ENCODE assay signal across 17 cellular contexts in the genomic region with DNA sequence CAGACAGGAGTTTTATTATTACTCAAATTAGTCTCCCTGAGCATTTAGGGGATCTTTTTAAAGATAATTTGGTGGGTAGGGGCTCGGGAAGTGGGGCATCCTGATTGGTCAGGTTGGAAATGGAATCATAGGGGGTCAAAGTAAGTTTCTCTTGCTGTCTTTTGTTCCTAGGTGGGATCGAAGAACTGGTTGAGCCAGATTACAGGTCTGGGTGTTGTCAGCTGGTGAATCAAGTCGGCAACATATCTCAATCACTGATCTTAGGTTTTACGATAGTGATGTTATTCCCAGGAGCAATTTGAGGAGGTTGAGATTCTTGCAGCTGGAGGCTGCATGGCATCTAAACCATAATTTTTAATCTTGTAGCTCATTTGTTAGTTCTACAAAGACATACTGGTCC.
A peak's percentile ranks its signal among the peaks of the same experiment; 100 is the strongest.
DNase-seq lines count a peak whose midpoint lies in the region; TF ChIP-seq lines count a peak whose summit lies in the region.
"Had no signal": no experiment of that assay in that cellular context is flagged by ENCODE, and none has a peak within 500 bp of the region (broad histone marks: within the 10 kb centered on the region; RNA-seq: fewer than 3 reads in every experiment).

No MANE protein-coding gene starts in this region.

- POLR2A ChIA-PET in PC-9 (lab: Charles Lee; ENCODE audit: unreplicated experiment) = no interaction called here

- H3K4me1 Mint-ChIP-seq in Calu3 (ENCODE audit: low read depth, unreplicated experiment) = no peaks in the 10 kb centered on the region
- peaks cover 25% of the 10 kb centered on the region for H3K4me1 Mint-ChIP-seq in mesothelial cell of epicardium

- CTCF ChIA-PET in Calu3 (lab: Charles Lee) (no interaction called here), PC-9 (lab: Charles Lee) (no interaction called here)

- in situ Hi-C loops in GM13977 (cut with MboI; ENCODE audit: low pct_unique_long_range_greater_than_20kb, low sequenced_read_pairs, unreplicated experiment) = no loop called here

- no peak for TF ChIP-seq CTCF in Calu3 (IDR thresholded peaks at IDR 0.05; ENCODE audit: unreplicated experiment)
- TF ChIP-seq CTCF in PC-9 (conservative IDR thresholded peaks at IDR 0.05) = no peak
- no peak for TF ChIP-seq CTCF in mesothelial cell of epicardium (IDR thresholded peaks at IDR 0.05; ENCODE audit: unreplicated experiment)
- no peak for TF ChIP-seq CTCF in GM13977 (IDR thresholded peaks at IDR 0.05; ENCODE audit: extremely low read depth, insufficient read depth, missing control alignments)

- peak overlapping the region; percentile 60 for H3K4me2 ChIP-seq in PC-9

- WGBS in iPS DF 6.9 (ENCODE audit: insufficient coverage, insufficient read length) = no CpG with 5 or more reads among the region's 4 CpGs

- H3K79me2 ChIP-seq in PC-9 (ENCODE audit: low read depth) = no peaks in the 10 kb centered on the region

- H3K27me3 ChIP-seq in PC-9 (ENCODE audit: insufficient read depth, low read depth) (no peaks in the 10 kb centered on the region), iPS DF 6.9 (ENCODE audit: control insufficient read depth, insufficient read depth, low read length) (no peaks in the 10 kb centered on the region)
- H3K27me3 ChIP-seq: SJCRH30 had no signal

- peaks cover 5% of the 10 kb centered on the region; the same call in 1 of the 2 replicates for H3F3A ChIP-seq in PC-9 (ENCODE audit: insufficient read depth, low read depth)

- H3K4me3 Mint-ChIP-seq in Calu3 (ENCODE audit: low read depth, unreplicated experiment) (peak overlapping the region; percentile 44), mesothelial cell of epicardium (no peak overlapping the region)

- intact Hi-C loops in Calu3 (cut with micrococcal nuclease; ENCODE audit: unreplicated experiment) = loop anchor here (5.0 kb wide), 1 partner anchor 68 kb away; no protein-coding TSS in a partner anchor
- intact Hi-C loops in PC-9 (cut with micrococcal nuclease; ENCODE audit: unreplicated experiment) = no loop called here

- BruUV-seq in Calu3 (replicated peaks; lab: Mats Ljungman, UMichigan) = no TSS peak
- no TSS peak for BruUV-seq in PC-9 (replicated peaks; lab: Mats Ljungman, UMichigan)

- no peaks in the 10 kb centered on the region for H4K20me1 ChIP-seq in PC-9 (ENCODE audit: insufficient read depth)

- H3K4me1 ChIP-seq in PC-9 (replicated peaks; ENCODE audit: insufficient read depth) (peaks cover 15% of the 10 kb centered on the region; the same call in 1 of the 2 replicates), iPS DF 6.9 (ENCODE audit: control insufficient read depth, insufficient read depth, low read length) (no peaks in the 10 kb centered on the region)
- H3K4me1 ChIP-seq: SJCRH30 had no signal

- H3K9me3 ChIP-seq in PC-9 (ENCODE audit: insufficient read depth, low read depth) (no peaks in the 10 kb centered on the region), iPS DF 6.9 (ENCODE audit: control insufficient read depth, insufficient read depth, low read length) (no peaks in the 10 kb centered on the region)
- H3K9me3 ChIP-seq: SJCRH30 had no signal

- H3K4me3 ChIP-seq in PC-9 (no peak overlapping the region; the same call in 1 of the 2 replicates), iPS DF 6.9 (ENCODE audit: low read length) (no peak overlapping the region)
- H3K4me3 ChIP-seq: SJCRH30 had no signal

- H3K27me3 Mint-ChIP-seq in Calu3 (ENCODE audit: unreplicated experiment) (no peaks in the 10 kb centered on the region), mesothelial cell of epicardium (ENCODE audit: low read depth) (no peaks in the 10 kb centered on the region)

- DNase-seq in Calu3 (peak; percentile 9), PC-9 (peak in 1 of 2 experiments; percentile 42), iPS DF 6.9 (ENCODE audit: low read depth, low spot score) (peak; percentile 5), mesothelial cell of epicardium (ENCODE audit: low spot score in 2 of 2, unreplicated experiment in 2 of 2) (no peak), dermis blood vessel endothelial cell (no peak), GM13977 (ENCODE audit: low spot score) (no peak), NCI-H1417 treated with DMSO at 0.1 percent for 48 hours (lab: John Stamatoyannopoulos, UW) (no peak)
- DNase-seq: GOT3, Karpas-422, NCI-H1092 treated with DMSO at 0.1 percent for 48 hours, NCI-H1436 treated with DMSO at 0.1 percent for 48 hours, NCI-H1930, NCI-H2107, NCI-H524, NCI-H748 treated with DMSO at 0.1 percent for 48 hours, SJCRH30 had no signal

- H3K36me3 ChIP-seq in PC-9 (ENCODE audit: low read depth) (no peaks in the 10 kb centered on the region), iPS DF 6.9 (ENCODE audit: control insufficient read depth, insufficient read depth, low read length) (no peaks in the 10 kb centered on the region)
- H3K36me3 ChIP-seq: SJCRH30 had no signal

- H3K36me3 Mint-ChIP-seq in Calu3 (ENCODE audit: insufficient read depth, unreplicated experiment) = no peaks in the 10 kb centered on the region
- no peaks in the 10 kb centered on the region for H3K36me3 Mint-ChIP-seq in mesothelial cell of epicardium

- H2AFZ ChIP-seq in PC-9 = no peak overlapping the region

- H3K9me3 Mint-ChIP-seq in Calu3 (ENCODE audit: low read depth, unreplicated experiment) = no peaks in the 10 kb centered on the region
- H3K9me3 Mint-ChIP-seq in mesothelial cell of epicardium = peaks cover 3% of the 10 kb centered on the region

- H3K27ac Mint-ChIP-seq in Calu3 (ENCODE audit: unreplicated experiment) (no peak overlapping the region), mesothelial cell of epicardium (peak overlapping the region; percentile 82)

- no peaks in the 10 kb centered on the region for H3K9me2 ChIP-seq in PC-9 (ENCODE audit: insufficient read depth)

- no peak overlapping the region for H3K27ac ChIP-seq in PC-9
- H3K27ac ChIP-seq in iPS DF 6.9 (ENCODE audit: low read length) = no peak overlapping the region
- H3K27ac ChIP-seq: 22Rv1, SJCRH30 had no signal

Comparison
In these comparisons a context has a peak if more than half of its experiments do, and no peak if none do; other contexts are left out.
1. DNase-seq: peak in Calu3 (single experiment) and iPS DF 6.9 (single experiment); none in mesothelial cell of epicardium (0 of 2), dermis blood vessel endothelial cell (single experiment), GM13977 (single experiment) and NCI-H1417 treated with DMSO at 0.1 percent for 48 hours (single experiment).